Comparison of ENCODE assay signal across 8 cellular contexts in the genomic region with DNA sequence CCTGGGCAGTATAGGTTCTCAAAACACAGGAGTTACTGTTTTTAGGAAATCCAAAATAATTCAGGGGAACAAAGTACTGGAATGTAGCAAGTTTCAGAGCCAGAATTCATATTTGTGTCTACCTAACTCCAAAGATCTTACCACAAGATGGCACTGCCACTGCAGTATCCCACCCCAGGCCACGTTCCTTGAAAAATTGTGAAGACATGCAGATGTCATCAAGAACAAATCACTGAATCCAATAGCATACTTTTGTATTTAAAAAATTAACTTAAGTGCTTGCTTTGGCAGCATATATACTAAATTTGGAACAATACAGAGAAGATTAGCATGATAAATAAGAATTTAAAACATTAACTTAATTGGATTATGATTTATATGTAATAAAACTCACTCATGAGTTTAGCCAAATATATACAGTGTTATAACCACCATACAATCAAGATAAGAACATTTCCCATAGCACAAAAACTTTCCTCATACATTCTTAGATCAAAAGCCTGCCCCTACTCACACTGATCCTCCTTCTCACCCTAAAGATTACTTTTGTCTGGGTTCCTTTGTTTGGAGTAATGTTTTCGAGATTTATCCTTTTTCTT.
A peak's percentile ranks its signal among the peaks of the same experiment; 100 is the strongest.
DNase-seq lines count a peak whose midpoint lies in the region; ATAC-seq and TF ChIP-seq lines count a peak whose summit lies in the region.

No MANE protein-coding gene starts in this region.

- no peak for ATAC-seq in HG02973 (IDR thresholded peaks at IDR 0.05; ENCODE audit: unreplicated experiment)

- TF ChIP-seq CTCF in epithelial cell of esophagus (IDR thresholded peaks at IDR 0.05; ENCODE audit: insufficient read depth, low read depth, low read length, missing control alignments) (peak; percentile 52), retinal pigment epithelial cell (conservative IDR thresholded peaks at IDR 0.05; ENCODE audit: low read depth, low read length) (peak; percentile 67)

- DNase-seq in NCI-H2196 (lab: John Stamatoyannopoulos, UW; ENCODE audit: unreplicated experiment) = peak; percentile 39
- no peak for DNase-seq in NCI-H2196 treated with DMSO at 0.1 percent for 48 hours (lab: John Stamatoyannopoulos, UW; ENCODE audit: unreplicated experiment)
- peak; percentile 29 for DNase-seq in NCI-H748 (lab: John Stamatoyannopoulos, UW; ENCODE audit: unreplicated experiment)
- peak; percentile 50 for DNase-seq in epithelial cell of esophagus (ENCODE audit: low read depth)
- DNase-seq in retinal pigment epithelial cell (ENCODE audit: low read depth) = no peak
- DNase-seq in stimulated activated CD4-positive, alpha-beta T cell treated with anti-CD3 and anti-CD28 coated beads, Interleukin-4, amount 100 ng/mL, for 1 hour = no peak
- no peak for DNase-seq in KG1 (lab: John Stamatoyannopoulos, UW)

- no peak overlapping the region for H3K4me3 ChIP-seq in epithelial cell of esophagus (ENCODE audit: low read length)
- no peak overlapping the region for H3K4me3 ChIP-seq in retinal pigment epithelial cell (ENCODE audit: low read length)

Comparison
In these comparisons a context has a peak if more than half of its experiments do, and no peak if none do; other contexts are left out.
1. DNase-seq: peak in NCI-H2196 (single experiment), NCI-H748 (single experiment) and epithelial cell of esophagus (single experiment); none in NCI-H2196 treated with DMSO at 0.1 percent for 48 hours (single experiment), retinal pigment epithelial cell (single experiment), stimulated activated CD4-positive, alpha-beta T cell treated with anti-CD3 and anti-CD28 coated beads, Interleukin-4, amount 100 ng/mL, for 1 hour (single experiment) and KG1 (single experiment).